Comparison of ENCODE assay signal across 8 cellular contexts in genomic region chr5:178232920-178233429, GRCh38. TPM values are rescaled to one million over a fixed set of nuclear protein-coding genes. Genes with fewer than 3 reads are reported as not detected.
A peak's percentile ranks its signal among the peaks of the same experiment; 100 is the strongest.
DNase-seq lines count a peak whose midpoint lies in the region; ATAC-seq, FAIRE-seq and TF ChIP-seq lines count a peak whose summit lies in the region.

No MANE protein-coding gene starts in this region.

- H3K4me3 ChIP-seq in A549 (peak overlapping the region; percentile 93), astrocyte of the spinal cord (ENCODE audit: low read depth, low read length) (peak overlapping the region; percentile 83), mesodermal cell (ENCODE audit: extremely low read depth, insufficient read depth, low read length, poor library complexity, severe bottlenecking) (peak overlapping the region; percentile 78)

- 77% methylated on average over 11 of the region's 11 CpGs for WGBS in A549 (ENCODE audit: missing lambda C conversion rate)
- 72 to 76% methylated on average over 8 to 11 of the region's 11 CpGs for WGBS in mesodermal cell (ENCODE audit: insufficient coverage in 2 of 2), 2 experiments

- in situ Hi-C loops in astrocyte of the spinal cord (cut with HindIII; ENCODE audit: low sequenced_read_pairs): no loop called here

- peaks cover 35% of the 10 kb centered on the region for H3K36me3 ChIP-seq in mesodermal cell (ENCODE audit: control insufficient read depth, insufficient read depth, low read length)

- POLR2A ChIA-PET in A549 (lab: Yijun Ruan, JAX): interaction anchor here (1.4 to 2.3 kb wide), 2 partner anchors 20 to 29 kb away, joined by 4 to 14 read pairs; partner anchors contain the start of gene HNRNPAB

- H3K27ac ChIP-seq in A549 (peak overlapping the region; percentile 91 to 96), mesodermal cell (ENCODE audit: low read depth, low read length, severe bottlenecking) (peak overlapping the region; percentile 87)

- ATAC-seq in A549 (peak; percentile 25 to 36; a peak in 5 of 6 replicates), HG02981 (IDR thresholded peaks at IDR 0.05; ENCODE audit: unreplicated experiment) (peak; percentile 12), HG02973 (IDR thresholded peaks at IDR 0.05; ENCODE audit: unreplicated experiment) (no peak)

- DNase-seq in A549 (ENCODE audit: low read depth in 1 of 2, low spot score in 1 of 2): no peak
- no peak for DNase-seq in astrocyte of the spinal cord (ENCODE audit: low read depth, low spot score)
- DNase-seq in GM03348 (ENCODE audit: low spot score): no peak
- DNase-seq in HPDE6-E6E7 (ENCODE audit: extremely low spot score): no peak
- no peak for DNase-seq in NCI-H2107 treated with DMSO at 0.1 percent for 48 hours (lab: John Stamatoyannopoulos, UW; ENCODE audit: unreplicated experiment)

- H3K4me1 ChIP-seq in A549: peaks cover 18% of the 10 kb centered on the region
- H3K4me1 ChIP-seq in mesodermal cell (ENCODE audit: control insufficient read depth, insufficient read depth, low read length, poor library complexity, severe bottlenecking): peaks cover 10% of the 10 kb centered on the region

- H3K4me2 ChIP-seq in A549: peak overlapping the region; percentile 99

- TF ChIP-seq CTCF in A549 (IDR thresholded peaks at IDR 0.05): no peak
- TF ChIP-seq CTCF in astrocyte of the spinal cord (IDR thresholded peaks at IDR 0.05; ENCODE audit: low read depth, low read length): no peak

- no peak for TF ChIP-seq RAD21 in A549 (conservative IDR thresholded peaks at IDR 0.05 in 1 of 2, IDR thresholded peaks at IDR 0.05 in 1 of 2)

- TF ChIP-seq EP300 in A549 (IDR thresholded peaks at IDR 0.05): no peak

- no peaks in the 10 kb centered on the region for H3K9me3 ChIP-seq in A549
- peaks cover 4% of the 10 kb centered on the region for H3K9me3 ChIP-seq in mesodermal cell (ENCODE audit: control insufficient read depth, low read length)

- CTCF ChIA-PET in A549 (lab: Yijun Ruan, JAX): interaction anchor here (1.6 kb wide), 1 partner anchor 12 kb away, joined by 4 read pairs; no protein-coding TSS in a partner anchor

- no peak; the same call in none of the 2 replicates for TF ChIP-seq POLR2A in A549 (IDR thresholded peaks at IDR 0.05; ENCODE audit: low read length)

- no peak for FAIRE-seq in A549 (lab: Jason Lieb, UNC)

TF ChIP-seq in A549, 52 proteins besides CTCF, POLR2A, EP300 and RAD21:
- TF ChIP-seq PHF8 (IDR thresholded peaks at IDR 0.05; ENCODE audit: borderline replicate concordance, low read depth) (0 out of 2 replicates have a peak, but pooled peaks have one; percentile 31), MAX (IDR thresholded peaks at IDR 0.05) (no peak), REST (IDR thresholded peaks at IDR 0.05) (no peak)

RNA-seq across cellular contexts. Expression of gene PHYKPL, which starts 0.4 kb away (rescaled TPM):
- 21.9 and 24.6 TPM in 2 replicates for polyA plus RNA-seq in A549 (2011; rRNA removed)
- 19.3 and 20.6 TPM in 2 replicates for polyA plus RNA-seq in A549 (2012; cell fraction: cytosol; rRNA removed)
- polyA plus RNA-seq in A549 (2012; cell fraction: nucleus; rRNA removed): 66.2 and 68.7 TPM in 2 replicates
- polyA plus RNA-seq in A549 (2017; fragmentation: RNase III; extraction: RNeasy Plus Mini Kit Qiagen cat#74134 plus additional on column Dnase treatment): 12.5 to 13.9 TPM (median 13.0 TPM) in 3 replicates
- polyA minus RNA-seq in A549 (2011; rRNA and poly(A)+ RNA removed): 60.3 and 65.1 TPM in 2 replicates
- 38.6 TPM for polyA plus RNA-seq in mesodermal cell (2013, experiment 1 of 2)
- 35.5 TPM for polyA plus RNA-seq in mesodermal cell (2013, experiment 2 of 2)

RNA-seq across cellular contexts. Expression of gene HNRNPAB, which starts 28.6 kb away (rescaled TPM):
- polyA plus RNA-seq in A549 (2011; rRNA removed) (140 and 200 TPM in 2 replicates), A549 (2017; fragmentation: RNase III; extraction: RNeasy Plus Mini Kit Qiagen cat#74134 plus additional on column Dnase treatment) (338 to 354 TPM (median 352 TPM) in 3 replicates)
- 249 and 266 TPM in 2 replicates for polyA plus RNA-seq in A549 (2012; cell fraction: cytosol; rRNA removed)
- 149 and 201 TPM in 2 replicates for polyA plus RNA-seq in A549 (2012; cell fraction: nucleus; rRNA removed)
- 68.2 and 74.0 TPM in 2 replicates for polyA minus RNA-seq in A549 (2011; rRNA and poly(A)+ RNA removed)
- polyA plus RNA-seq in mesodermal cell (2013, experiment 1 of 2): 177 TPM
- polyA plus RNA-seq in mesodermal cell (2013, experiment 2 of 2): 160 TPM

RNA-seq across cellular contexts. Expression of gene GMCL2, which starts 45.8 kb away (rescaled TPM):
- polyA plus RNA-seq in A549 (2011; rRNA removed) (not detected in 2 replicates), A549 (2017; fragmentation: RNase III; extraction: RNeasy Plus Mini Kit Qiagen cat#74134 plus additional on column Dnase treatment) (not detected in 3 replicates)
- polyA plus RNA-seq in A549 (2012; cell fraction: cytosol; rRNA removed): not detected in 2 replicates
- polyA plus RNA-seq in A549 (2012; cell fraction: nucleus; rRNA removed): not detected in 2 replicates
- polyA minus RNA-seq in A549 (2011; rRNA and poly(A)+ RNA removed): not detected in 2 replicates
- polyA plus RNA-seq in mesodermal cell (2013, experiment 1 of 2): not detected
- not detected for polyA plus RNA-seq in mesodermal cell (2013, experiment 2 of 2)
